13 cellular contexts compared by ENCODE assay signal in genomic region chr3:52986938-52987337, GRCh38. TPM values are rescaled to one million over a fixed set of nuclear protein-coding genes. Genes with fewer than 3 reads are reported as not detected.
DNase-seq lines count a peak whose midpoint lies in the region; ATAC-seq and TF ChIP-seq lines count a peak whose summit lies in the region.
"Had no signal": no experiment of that assay in that cellular context is flagged by ENCODE, and none has a peak within 500 bp of the region (broad histone marks: within the 10 kb centered on the region; RNA-seq: fewer than 3 reads in every experiment).

No MANE protein-coding gene starts in this region.

- no peaks in the 10 kb centered on the region for H3K27me3 Mint-ChIP-seq in MCF 10A (ENCODE audit: insufficient read depth, unreplicated experiment)
- H3K27me3 Mint-ChIP-seq: effector memory CD8-positive, alpha-beta T cell had no signal

- H3K9me3 ChIP-seq in mammary epithelial cell (replicated peaks; ENCODE audit: insufficient read depth, low read length) (no peaks in the 10 kb centered on the region), PC-9 (ENCODE audit: insufficient read depth, low read depth) (no peaks in the 10 kb centered on the region), smooth muscle cell (replicated peaks; ENCODE audit: low read depth) (no peaks in the 10 kb centered on the region)
- H3K9me3 ChIP-seq: SJCRH30, thyroid gland had no signal

- CTCF ChIA-PET in MCF 10A (lab: Yijun Ruan, JAX) (interaction anchor here (0.5 to 1.0 kb wide), 5 partner anchors 52 to 140 kb away, joined by 3 to 5 read pairs (median 4); no protein-coding TSS in a partner anchor), mammary epithelial cell (lab: Charles Lee; ENCODE audit: low non-redundant PET) (no interaction called here), PC-9 (lab: Charles Lee) (interaction anchor here (0.6 kb wide), 1 partner anchor 221 kb away, joined by 7 read pairs; no protein-coding TSS in a partner anchor)

- H3K9me3 Mint-ChIP-seq in MCF 10A (ENCODE audit: unreplicated experiment) = no peaks in the 10 kb centered on the region
- H3K9me3 Mint-ChIP-seq in activated naive CD4-positive, alpha-beta T cell treated with anti-CD3 and anti-CD28 coated beads, Interleukin-2, amount 50 U/mL, for 72 hours = no peaks in the 10 kb centered on the region
- H3K9me3 Mint-ChIP-seq: CD4-positive, CD25-positive, alpha-beta regulatory T cell; effector memory CD8-positive, alpha-beta T cell had no signal

- H3K36me3 ChIP-seq in mammary epithelial cell (ENCODE audit: insufficient read depth, low read length) = no peaks in the 10 kb centered on the region
- no peaks in the 10 kb centered on the region for H3K36me3 ChIP-seq in PC-9 (ENCODE audit: low read depth)
- no peaks in the 10 kb centered on the region for H3K36me3 ChIP-seq in smooth muscle cell (ENCODE audit: low read depth)
- H3K36me3 ChIP-seq: SJCRH30, thyroid gland had no signal

- no peaks in the 10 kb centered on the region for H3K4me1 ChIP-seq in mammary epithelial cell (ENCODE audit: insufficient read depth, low read length)
- no peaks in the 10 kb centered on the region for H3K4me1 ChIP-seq in PC-9 (replicated peaks; ENCODE audit: insufficient read depth)
- no peaks in the 10 kb centered on the region for H3K4me1 ChIP-seq in smooth muscle cell (ENCODE audit: low read depth)
- H3K4me1 ChIP-seq: SJCRH30, thyroid gland had no signal

- ATAC-seq in HG02938 (IDR thresholded peaks at IDR 0.05; ENCODE audit: unreplicated experiment) = no peak
- ATAC-seq in activated naive CD4-positive, alpha-beta T cell treated with anti-CD3 and anti-CD28 coated beads, Interleukin-2, amount 50 U/mL, for 72 hours = no peak
- ATAC-seq: effector memory CD8-positive, alpha-beta T cell had no signal

- no peak overlapping the region for H3K27ac Mint-ChIP-seq in MCF 10A (ENCODE audit: low read depth, unreplicated experiment)
- no peak overlapping the region for H3K27ac Mint-ChIP-seq in activated naive CD4-positive, alpha-beta T cell treated with anti-CD3 and anti-CD28 coated beads, Interleukin-2, amount 50 U/mL, for 72 hours

- H3K4me2 ChIP-seq in mammary epithelial cell (ENCODE audit: insufficient read depth, low read depth, low read length) (no peak overlapping the region), PC-9 (no peak overlapping the region), smooth muscle cell (no peak overlapping the region)

- BruUV-seq in MCF 10A (replicated peaks; lab: Mats Ljungman, UMichigan) = no TSS peak
- BruUV-seq in mammary epithelial cell (replicated peaks; lab: Mats Ljungman, UMichigan) = no TSS peak
- BruUV-seq in PC-9 (replicated peaks; lab: Mats Ljungman, UMichigan) = no TSS peak

- H4K20me1 ChIP-seq in mammary epithelial cell (ENCODE audit: insufficient read depth, low read length) (no peaks in the 10 kb centered on the region), PC-9 (ENCODE audit: insufficient read depth) (0 out of 2 replicates have a peak, but pooled peaks cover 6% of the 10 kb centered on the region), smooth muscle cell (ENCODE audit: low read depth) (no peaks in the 10 kb centered on the region)

- no peak overlapping the region for H3K4me3 Mint-ChIP-seq in MCF 10A (ENCODE audit: unreplicated experiment)
- H3K4me3 Mint-ChIP-seq: CD4-positive, CD25-positive, alpha-beta regulatory T cell; effector memory CD8-positive, alpha-beta T cell had no signal

- no peaks in the 10 kb centered on the region; the same call in 1 of the 2 replicates for H3K9me2 ChIP-seq in PC-9 (ENCODE audit: insufficient read depth)

- in situ Hi-C loops in mammary epithelial cell (cut with MboI; ENCODE audit: low sequenced_read_pairs in 2 of 2) = no loop called here

- intact Hi-C loops in MCF 10A (cut with micrococcal nuclease) = loop anchor here (1.0 kb wide), 1 partner anchor 136 kb away; no protein-coding TSS in a partner anchor
- intact Hi-C loops in mammary epithelial cell (cut with micrococcal nuclease) = loop anchor here (5.0 kb wide), 2 partner anchors 135 to 245 kb away; no protein-coding TSS in a partner anchor
- intact Hi-C loops in PC-9 (cut with micrococcal nuclease; ENCODE audit: unreplicated experiment) = no loop called here

- POLR2A ChIA-PET in MCF 10A (lab: Yijun Ruan, JAX) (interaction anchor here (1.0 to 3.9 kb wide), 3 partner anchors 9 to 57 kb away, joined by 3 to 23 read pairs (median 4); partner anchors contain the start of gene SFMBT1), PC-9 (lab: Charles Lee; ENCODE audit: unreplicated experiment) (no interaction called here)

- no peak overlapping the region for H3K4me3 ChIP-seq in mammary epithelial cell (replicated peaks in 1 of 3; ENCODE audit: insufficient read depth in 1 of 3, low read depth in 2 of 3, low read length in 3 of 3)
- no peak overlapping the region for H3K4me3 ChIP-seq in PC-9
- H3K4me3 ChIP-seq in epithelial cell of proximal tubule (ENCODE audit: low read depth, low read length) = no peak overlapping the region
- H3K4me3 ChIP-seq in smooth muscle cell = no peak overlapping the region
- H3K4me3 ChIP-seq: SJCRH30, thyroid gland had no signal

- H2AFZ ChIP-seq in mammary epithelial cell (ENCODE audit: low read depth, low read length) (no peak overlapping the region), PC-9 (no peak overlapping the region), smooth muscle cell (ENCODE audit: low read depth) (no peak overlapping the region)

- H3K27ac ChIP-seq in mammary epithelial cell (ENCODE audit: insufficient read depth, low read depth, low read length) (no peak overlapping the region), PC-9 (no peak overlapping the region), smooth muscle cell (ENCODE audit: low read depth) (no peak overlapping the region)
- H3K27ac ChIP-seq: SJCRH30, thyroid gland had no signal

- DNase-seq in MCF 10A (ENCODE audit: unreplicated experiment) = peak; percentile 66
- DNase-seq in mammary epithelial cell = no peak
- no peak for DNase-seq in PC-9
- DNase-seq in epithelial cell of proximal tubule (ENCODE audit: low read depth) = no peak
- DNase-seq in smooth muscle cell (lab: John Stamatoyannopoulos, UW; ENCODE audit: unreplicated experiment) = no peak
- no peak for DNase-seq in activated effector memory CD4-positive, alpha-beta T cell treated with anti-CD3 and anti-CD28 coated beads, Interleukin-2, amount 50 U/mL, for 16 hours
- no peak for DNase-seq in activated naive CD4-positive, alpha-beta T cell treated with anti-CD3 and anti-CD28 coated beads, Interleukin-2, amount 50 U/mL, for 72 hours (ENCODE audit: low spot score in 2 of 2)
- DNase-seq: activated T-cell treated with anti-CD3 and anti-CD28 coated beads for 4 hours; CD4-positive, CD25-positive, alpha-beta regulatory T cell; effector memory CD8-positive, alpha-beta T cell; thyroid gland had no signal

- no peaks in the 10 kb centered on the region for H3K27me3 ChIP-seq in mammary epithelial cell (ENCODE audit: insufficient read depth, low read length)
- no peaks in the 10 kb centered on the region for H3K27me3 ChIP-seq in PC-9 (ENCODE audit: insufficient read depth, low read depth)
- H3K27me3 ChIP-seq in smooth muscle cell (ENCODE audit: low read depth) = no peaks in the 10 kb centered on the region
- H3K27me3 ChIP-seq: SJCRH30, thyroid gland had no signal

- H3K9ac ChIP-seq in mammary epithelial cell (ENCODE audit: insufficient read depth, low read length) (no peak overlapping the region), smooth muscle cell (ENCODE audit: low read depth) (no peak overlapping the region)

- peaks cover 15% of the 10 kb centered on the region for H3K4me1 Mint-ChIP-seq in MCF 10A (ENCODE audit: insufficient read depth, unreplicated experiment)

- 79% methylated on average over 3 of the region's 3 CpGs for WGBS in mammary epithelial cell (ENCODE audit: low coverage, missing lambda C conversion rate)
- 57% methylated on average over 3 of the region's 3 CpGs for WGBS in smooth muscle cell (ENCODE audit: low lambda C conversion rate)

- TF ChIP-seq CTCF in MCF 10A (IDR thresholded peaks at IDR 0.05; ENCODE audit: unreplicated experiment) (no peak), mammary epithelial cell (conservative IDR thresholded peaks at IDR 0.05 in 1 of 2, IDR thresholded peaks at IDR 0.05 in 1 of 2; ENCODE audit: extremely low read depth in 1 of 2, insufficient read depth in 1 of 2, low read depth in 1 of 2, low read length in 2 of 2) (peak in 1 of 2 donors; percentile 43), PC-9 (conservative IDR thresholded peaks at IDR 0.05) (peak; percentile 29), epithelial cell of proximal tubule (conservative IDR thresholded peaks at IDR 0.05; ENCODE audit: low read depth, low read length) (peak; percentile 54), smooth muscle cell (IDR thresholded peaks at IDR 0.05; ENCODE audit: borderline replicate concordance, insufficient read depth, poor library complexity, severe bottlenecking) (peak; percentile 23)

- H3F3A ChIP-seq in PC-9 (ENCODE audit: insufficient read depth, low read depth) (no peaks in the 10 kb centered on the region), smooth muscle cell (ENCODE audit: low read depth) (no peaks in the 10 kb centered on the region)

- H3K36me3 Mint-ChIP-seq in MCF 10A (ENCODE audit: insufficient read depth, unreplicated experiment) = no peaks in the 10 kb centered on the region
- H3K36me3 Mint-ChIP-seq in activated naive CD4-positive, alpha-beta T cell treated with anti-CD3 and anti-CD28 coated beads, Interleukin-2, amount 50 U/mL, for 72 hours = no peaks in the 10 kb centered on the region
- H3K36me3 Mint-ChIP-seq: CD4-positive, CD25-positive, alpha-beta regulatory T cell had no signal

- dilution Hi-C loops in mammary epithelial cell (cut with HindIII; ENCODE audit: low sequenced_read_pairs) = no loop called here

- peaks cover 28% of the 10 kb centered on the region for H3K79me2 ChIP-seq in mammary epithelial cell (ENCODE audit: insufficient read depth, low read length)
- no peaks in the 10 kb centered on the region for H3K79me2 ChIP-seq in PC-9 (ENCODE audit: low read depth)
- no peaks in the 10 kb centered on the region for H3K79me2 ChIP-seq in smooth muscle cell (ENCODE audit: low read depth)

RNA-seq across cellular contexts. Expression of gene SFMBT1, which starts 58.9 kb away (rescaled TPM):
- total RNA-seq in MCF 10A (2022) = 11.5 and 11.8 TPM in 2 replicates
- 10 to 100 TPM in 1 of 2 donors, 1 to 10 TPM in 1; 8.7 to 21.5 TPM for total RNA-seq in mammary epithelial cell
- 5.7 TPM for polyA plus RNA-seq in mammary epithelial cell
- 40.5 TPM for polyA minus RNA-seq in mammary epithelial cell
- 14.3 and 15.2 TPM in 2 replicates for total RNA-seq in PC-9 (2021)
- total RNA-seq in epithelial cell of proximal tubule = 1.8 and 8.3 TPM in 2 replicates
- total RNA-seq in smooth muscle cell = 2.2 and 2.4 TPM in 2 replicates
- polyA plus RNA-seq in smooth muscle cell = 1.3 and 1.4 TPM in 2 replicates
- 10 to 100 TPM; 19.6 to 23.3 TPM for total RNA-seq in activated naive CD4-positive, alpha-beta T cell treated with anti-CD3 and anti-CD28 coated beads, Interleukin-2, amount 50 U/mL, for 72 hours
